In genomic region chr16:53703590-53704444, GRCh38 we compare ENCODE assay signal across 8 cellular contexts. TPM values are rescaled to one million over a fixed set of nuclear protein-coding genes. Genes with fewer than 3 reads are reported as not detected.
DNase-seq lines count a peak whose midpoint lies in the region; ATAC-seq and TF ChIP-seq lines count a peak whose summit lies in the region.

TSS of gene FTO (plus strand) at chr16:53704156.
TSS of gene RPGRIP1L (minus strand) at chr16:53703859. CDS start at chr16:53700723, 3,136 bp downstream.

- H4K5ac ChIP-seq in IMR-90 (ENCODE audit: low read depth, low read length), result peak within 1 kb of the TSS; percentile 51

- peak; percentile 5; the same call in 1 of the 2 replicates for TF ChIP-seq CTCF in IMR-90 (conservative IDR thresholded peaks at IDR 0.05; ENCODE audit: low read depth, low read length)

- H3K27me3 ChIP-seq in IMR-90 (ENCODE audit: control insufficient read depth, insufficient read depth, low read length), result no peaks in the 10 kb centered on the region
- no peaks in the 10 kb centered on the region for H3K27me3 ChIP-seq in mucosa of rectum (ENCODE audit: control insufficient read depth in 2 of 2, insufficient read depth in 2 of 2, low read length in 2 of 2)

- in situ Hi-C loops in IMR-90 (cut with MboI; ENCODE audit: low sequenced_read_pairs), result no loop called here

- 1% methylated on average over 26 of the region's 57 CpGs; no CpG with 5 or more reads in 1 of the 2 experiments for WGBS in IMR-90 (ENCODE audit: extremely low coverage in 2 of 2, insufficient read length in 1 of 2), 2 experiments

- H3K79me1 ChIP-seq in IMR-90 (ENCODE audit: low read depth in 1 of 2, low read length in 2 of 2), result peaks cover 25 to 54% of the 10 kb centered on the region in 2 experiments

- peak within 1 kb of the TSS; percentile 86 for H3K27ac ChIP-seq in IMR-90 (ENCODE audit: insufficient read depth, low read length)
- H3K27ac ChIP-seq in mucosa of rectum (ENCODE audit: low read depth in 2 of 2, low read length in 2 of 2), result peak within 1 kb of the TSS; percentile 60 to 67

- POLR2A ChIA-PET in IMR-90 (lab: Charles Lee; ENCODE audit: unreplicated experiment), result interaction anchor here (1.0 kb wide), 1 partner anchor 58 kb away, joined by 4 read pairs; no protein-coding TSS in a partner anchor

- H2BK120ac ChIP-seq in IMR-90 (ENCODE audit: low read depth, low read length), result no peak within 1 kb of the TSS

- H3K56ac ChIP-seq in IMR-90 (ENCODE audit: extremely low read depth, insufficient read depth, low read length), result peak within 1 kb of the TSS; percentile 80

- no peaks in the 10 kb centered on the region for H3K9me1 ChIP-seq in IMR-90 (ENCODE audit: insufficient read depth, low read length)

- peak within 1 kb of the TSS; percentile 88 for H2AK9ac ChIP-seq in IMR-90 (replicated peaks; ENCODE audit: low read depth, low read length, poor library complexity)

- H3K4me1 ChIP-seq in IMR-90 (ENCODE audit: control insufficient read depth, insufficient read depth, low read length) (peaks cover 2% of the 10 kb centered on the region; the same call in 1 of the 2 replicates), mucosa of rectum (ENCODE audit: control insufficient read depth in 2 of 2, insufficient read depth in 2 of 2, low read length in 2 of 2) (peaks cover 8 to 10% of the 10 kb centered on the region in 2 donors)

- H2BK15ac ChIP-seq in IMR-90 (ENCODE audit: low read depth, low read length), result 0 out of 3 replicates have a peak within 1 kb of the TSS, but pooled peaks have one; percentile 7

- peaks cover 3% of the 10 kb centered on the region; the same call in 1 of the 2 replicates for H3K36me3 ChIP-seq in IMR-90 (ENCODE audit: control insufficient read depth, insufficient read depth, low read length)
- no peaks in the 10 kb centered on the region for H3K36me3 ChIP-seq in mucosa of rectum (ENCODE audit: control insufficient read depth in 2 of 2, insufficient read depth in 2 of 2, low read length in 2 of 2)

- H3K4ac ChIP-seq in IMR-90 (ENCODE audit: low read depth, low read length), result peak within 1 kb of the TSS; percentile 87

- H3K18ac ChIP-seq in IMR-90 (ENCODE audit: low read depth, low read length), result peak within 1 kb of the TSS; percentile 38

- peak; percentile 98 for DNase-seq in DMS 273 treated with DMSO at 0.1 percent for 48 hours (lab: John Stamatoyannopoulos, UW)
- DNase-seq in IMR-90, result peak; percentile 99
- peak; percentile 96 for DNase-seq in OCI-M1 (lab: John Stamatoyannopoulos, UW)
- peak; percentile 95 for DNase-seq in activated T-cell treated with anti-CD3 and anti-CD28 coated beads for 48 hours (ENCODE audit: low read depth)
- peak; percentile 98 for DNase-seq in erythroblast (lab: John Stamatoyannopoulos, UW)
- DNase-seq in stimulated activated CD8-positive, alpha-beta memory T cell treated with anti-CD3 and anti-CD28 coated beads, Interleukin-4, amount 100 ng/mL, for 48 hours, result peak; percentile 99

- H3K4me3 ChIP-seq in IMR-90 (ENCODE audit: insufficient read depth, low read depth, low read length), result peak within 1 kb of the TSS; percentile 84
- peak within 1 kb of the TSS; percentile 88 to 98 for H3K4me3 ChIP-seq in mucosa of rectum (ENCODE audit: low read length in 2 of 2)

- peak within 1 kb of the TSS; percentile 62 for H2BK5ac ChIP-seq in IMR-90 (ENCODE audit: low read depth, low read length, poor library complexity, severe bottlenecking)

- peak within 1 kb of the TSS; percentile 80 for H3K23ac ChIP-seq in IMR-90 (ENCODE audit: low read depth, low read length)

- TF ChIP-seq RAD21 in IMR-90 (IDR thresholded peaks at IDR 0.05; ENCODE audit: low read length), result no peak

- TF ChIP-seq POLR2A in IMR-90 (IDR thresholded peaks at IDR 0.05; ENCODE audit: low read depth, low read length) (no peak; the same call in 1 of the 2 replicates), erythroblast (IDR thresholded peaks at IDR 0.05; ENCODE audit: low read length) (peak; percentile 34)

- CTCF ChIA-PET in IMR-90 (lab: Yijun Ruan, JAX), result interaction anchor here (0.6 to 1.5 kb wide), 3 partner anchors 12 to 160 kb away, joined by 3 to 4 read pairs (median 3); no protein-coding TSS in a partner anchor

- intact Hi-C loops in IMR-90 (cut with micrococcal nuclease), result no loop called here

- peak within 1 kb of the TSS; percentile 70 for H4K91ac ChIP-seq in IMR-90 (ENCODE audit: insufficient read depth, low read depth, low read length)

- H3K9me3 ChIP-seq in IMR-90 (ENCODE audit: control insufficient read depth, insufficient read depth, low read length), result no peaks in the 10 kb centered on the region
- H3K9me3 ChIP-seq in mucosa of rectum (ENCODE audit: control insufficient read depth in 2 of 2, low read length in 2 of 2), result no peaks in the 10 kb centered on the region

- H4K20me1 ChIP-seq in IMR-90 (ENCODE audit: insufficient read depth, low read length), result peaks cover 3% of the 10 kb centered on the region; the same call in 1 of the 2 replicates

- peak within 1 kb of the TSS; percentile 87 for H3K14ac ChIP-seq in IMR-90 (replicated peaks; ENCODE audit: low read depth, low read length)

- peak within 1 kb of the TSS; percentile 89 for H2AK5ac ChIP-seq in IMR-90 (ENCODE audit: low read depth, low read length)

- BruUV-seq in IMR-90 (replicated peaks; lab: Mats Ljungman, UMichigan), result no TSS peak

- ATAC-seq in GM21528 (IDR thresholded peaks at IDR 0.05; ENCODE audit: low FRiP score, unreplicated experiment) (peak; percentile 99), IMR-90 (ENCODE audit: low read depth) (peak; percentile 99)

- peak within 1 kb of the TSS; percentile 93 for H2AFZ ChIP-seq in IMR-90 (replicated peaks; ENCODE audit: low read length, poor library complexity)

- H4K8ac ChIP-seq in IMR-90 (ENCODE audit: low read depth in 2 of 2, low read length in 2 of 2), result peak within 1 kb of the TSS; percentile 90 to 91

- peak within 1 kb of the TSS; percentile 98 for H3K4me2 ChIP-seq in IMR-90 (ENCODE audit: low read depth, low read length)

- no peak within 1 kb of the TSS for H2BK20ac ChIP-seq in IMR-90 (ENCODE audit: low read depth, low read length)

- dilution Hi-C loops in IMR-90 (cut with HindIII; ENCODE audit: low sequenced_read_pairs, unreplicated experiment), result no loop called here

- H3K9ac ChIP-seq in IMR-90 (ENCODE audit: low read depth, low read length), result peak within 1 kb of the TSS; percentile 90
- H3K9ac ChIP-seq in mucosa of rectum (ENCODE audit: low read depth in 1 of 2, low read length in 2 of 2), result peak within 1 kb of the TSS; percentile 80 to 86

TF ChIP-seq in IMR-90, 13 proteins besides CTCF, POLR2A, EP300 and RAD21:
- TF ChIP-seq CHD1 (IDR thresholded peaks at IDR 0.05; ENCODE audit: low read depth, low read length) (0 out of 2 replicates have a peak, but pooled peaks have one; percentile 25), BHLHE40 (IDR thresholded peaks at IDR 0.05; ENCODE audit: low read depth, low read length) (peak; percentile 52; the same call in 1 of the 2 replicates), MXI1 (IDR thresholded peaks at IDR 0.05; ENCODE audit: borderline replicate concordance, low read depth, low read length) (peak; percentile 95), RFX5 (IDR thresholded peaks at IDR 0.05; ENCODE audit: low read depth, low read length) (no peak), USF2 (IDR thresholded peaks at IDR 0.05; ENCODE audit: low read depth, low read length) (peak; percentile 61), MAZ (IDR thresholded peaks at IDR 0.05; ENCODE audit: borderline replicate concordance, low read depth, low read length) (peak; percentile 93), CEBPB (IDR thresholded peaks at IDR 0.05; ENCODE audit: low read depth, low read length) (no peak)

RNA-seq across cellular contexts. Expression of gene FTO, which starts in this region (rescaled TPM):
- total RNA-seq in IMR-90 (2012; rRNA removed), result 121 and 132 TPM in 2 replicates
- polyA plus RNA-seq in IMR-90 (2012; rRNA removed), result 57.4 and 70.3 TPM in 2 replicates
- 23.4 and 33.2 TPM in 2 replicates for polyA plus RNA-seq in IMR-90 (2012; cell fraction: cytosol; rRNA removed)
- 7.1 and 28.7 TPM in 2 replicates for polyA plus RNA-seq in IMR-90 (2012; cell fraction: nucleus; rRNA removed; ENCODE audit: low replicate concordance)

RNA-seq across cellular contexts. Expression of gene RPGRIP1L, which starts in this region (rescaled TPM):
- total RNA-seq in IMR-90 (2012; rRNA removed), result 10.4 and 18.3 TPM in 2 replicates
- polyA plus RNA-seq in IMR-90 (2012; rRNA removed), result 7.0 and 7.3 TPM in 2 replicates
- polyA plus RNA-seq in IMR-90 (2012; cell fraction: cytosol; rRNA removed), result 1.2 and 1.5 TPM in 2 replicates
- polyA plus RNA-seq in IMR-90 (2012; cell fraction: nucleus; rRNA removed; ENCODE audit: low replicate concordance), result 1.4 and 9.8 TPM in 2 replicates

Comparison
In these comparisons a context has a peak if more than half of its experiments do, and no peak if none do; other contexts are left out.
1. Peak in every context shown above with its lines: DNase-seq, ATAC-seq, H3K4me3 ChIP-seq and H3K27ac ChIP-seq.